7 cellular contexts compared by ENCODE assay signal in genomic region chr12:51082561-51083139, GRCh38. TPM values are rescaled to one million over a fixed set of nuclear protein-coding genes. Genes with fewer than 3 reads are reported as not detected.
DNase-seq lines count a peak whose midpoint lies in the region; TF ChIP-seq lines count a peak whose summit lies in the region.

No MANE protein-coding gene starts in this region.

- CTCF ChIA-PET in activated CD4-positive, alpha-beta T cell treated with anti-CD3 and anti-CD28 coated beads, Interleukin-2, amount 10 ng/mL, durations not matched to agents 7 days and 5 days (lab: Charles Lee) = interaction anchor here (0.6 to 1.6 kb wide), 6 partner anchors 9 to 136 kb away, joined by 3 to 9 read pairs (median 4); partner anchors contain the start of gene POU6F1

- H3K4me1 ChIP-seq in endodermal cell (ENCODE audit: control insufficient read depth, insufficient read depth, low read length) (no peaks in the 10 kb centered on the region), mesendoderm (ENCODE audit: control insufficient read depth, low read depth, low read length) (no peaks in the 10 kb centered on the region), suprapubic skin (peaks cover 24% of the 10 kb centered on the region)

- no peak overlapping the region for H2BK15ac ChIP-seq in mesendoderm (replicated peaks; ENCODE audit: low read depth)

- no peak overlapping the region for H4K5ac ChIP-seq in mesendoderm (ENCODE audit: low read length)

- H2BK120ac ChIP-seq in mesendoderm (ENCODE audit: low read depth, low read length) = no peak overlapping the region

- peak overlapping the region; percentile 87 for H3K27ac Mint-ChIP-seq in activated CD4-positive, alpha-beta T cell treated with anti-CD3 and anti-CD28 coated beads, Interleukin-2, amount 10 ng/mL, durations not matched to agents 7 days and 5 days
- peak overlapping the region; percentile 98 for H3K27ac Mint-ChIP-seq in endodermal cell

- peak overlapping the region; percentile 80 for H3K23ac ChIP-seq in mesendoderm (ENCODE audit: low read length)

- TF ChIP-seq POLR2A in suprapubic skin (IDR thresholded peaks at IDR 0.05) = no peak

- H3K9me3 Mint-ChIP-seq in activated CD4-positive, alpha-beta T cell treated with anti-CD3 and anti-CD28 coated beads, Interleukin-2, amount 10 ng/mL, durations not matched to agents 7 days and 5 days = no peaks in the 10 kb centered on the region
- H3K9me3 Mint-ChIP-seq in endodermal cell = no peaks in the 10 kb centered on the region

- POLR2A ChIA-PET in activated CD4-positive, alpha-beta T cell treated with anti-CD3 and anti-CD28 coated beads, Interleukin-2, amount 10 ng/mL, durations not matched to agents 7 days and 5 days (lab: Charles Lee) = interaction anchor here (1.5 kb wide), 1 partner anchor 156 kb away, joined by 3 read pairs; the partner anchor contains the start of gene DAZAP2

- no peak overlapping the region for H4K8ac ChIP-seq in mesendoderm (ENCODE audit: low read depth, low read length)

- H3K4ac ChIP-seq in mesendoderm (ENCODE audit: low read depth, low read length) = peak overlapping the region; percentile 61

- DNase-seq in LNCaP clone FGC (ENCODE audit: low read depth) = no peak
- peak; percentile 31 for DNase-seq in activated CD4-positive, alpha-beta T cell treated with anti-CD3 and anti-CD28 coated beads, Interleukin-2, amount 10 ng/mL, durations not matched to agents 7 days and 5 days
- peak; percentile 83 for DNase-seq in endodermal cell
- DNase-seq in mesendoderm = peak; percentile 87
- peak in 1 of 2 donors; percentile 72 for DNase-seq in suprapubic skin (ENCODE audit: low spot score in 2 of 2)
- DNase-seq in NCI-H1436 (lab: John Stamatoyannopoulos, UW) = no peak

- no peak for TF ChIP-seq EP300 in suprapubic skin (IDR thresholded peaks at IDR 0.05)

- no peak for TF ChIP-seq CTCF in GM12875 (IDR thresholded peaks at IDR 0.05; ENCODE audit: borderline replicate concordance, insufficient read depth, low read depth, low read length)
- TF ChIP-seq CTCF in LNCaP clone FGC (IDR thresholded peaks at IDR 0.05; ENCODE audit: control insufficient read depth, extremely low read depth, insufficient read depth) = no peak
- no peak for TF ChIP-seq CTCF in endodermal cell (conservative IDR thresholded peaks at IDR 0.05)
- no peak for TF ChIP-seq CTCF in suprapubic skin (IDR thresholded peaks at IDR 0.05)

- no peaks in the 10 kb centered on the region for H3K27me3 Mint-ChIP-seq in activated CD4-positive, alpha-beta T cell treated with anti-CD3 and anti-CD28 coated beads, Interleukin-2, amount 10 ng/mL, durations not matched to agents 7 days and 5 days
- no peaks in the 10 kb centered on the region for H3K27me3 Mint-ChIP-seq in endodermal cell (ENCODE audit: insufficient read depth)

- peak overlapping the region; percentile 95 for H3K18ac ChIP-seq in mesendoderm (ENCODE audit: low read length)

- peak overlapping the region; percentile 97 for H3K56ac ChIP-seq in mesendoderm (ENCODE audit: low read length)

- peak overlapping the region; percentile 71 for H3K4me3 ChIP-seq in GM12875 (ENCODE audit: low read depth, low read length)
- peak overlapping the region; percentile 70 for H3K4me3 ChIP-seq in LNCaP clone FGC (ENCODE audit: low read depth, low read length)
- H3K4me3 ChIP-seq in endodermal cell (ENCODE audit: low read length) = peak overlapping the region; percentile 89
- peak overlapping the region; percentile 95 for H3K4me3 ChIP-seq in mesendoderm (ENCODE audit: low read length)
- H3K4me3 ChIP-seq in suprapubic skin = peak overlapping the region; percentile 95

- peaks cover 22% of the 10 kb centered on the region for H3K36me3 Mint-ChIP-seq in activated CD4-positive, alpha-beta T cell treated with anti-CD3 and anti-CD28 coated beads, Interleukin-2, amount 10 ng/mL, durations not matched to agents 7 days and 5 days (ENCODE audit: low read depth)
- peaks cover 20% of the 10 kb centered on the region for H3K36me3 Mint-ChIP-seq in endodermal cell (ENCODE audit: low read depth)

- H3K9me3 ChIP-seq in endodermal cell (ENCODE audit: control insufficient read depth, low read length) = no peaks in the 10 kb centered on the region
- H3K9me3 ChIP-seq in suprapubic skin = no peaks in the 10 kb centered on the region

- H2AK5ac ChIP-seq in mesendoderm (ENCODE audit: low read length) = no peak overlapping the region

- no peak overlapping the region for H2BK5ac ChIP-seq in mesendoderm (ENCODE audit: low read length)

- peak overlapping the region; percentile 85 for H3K4me3 Mint-ChIP-seq in activated CD4-positive, alpha-beta T cell treated with anti-CD3 and anti-CD28 coated beads, Interleukin-2, amount 10 ng/mL, durations not matched to agents 7 days and 5 days
- H3K4me3 Mint-ChIP-seq in endodermal cell = peak overlapping the region; percentile 100

- peaks cover 5% of the 10 kb centered on the region for H3K79me1 ChIP-seq in mesendoderm (ENCODE audit: low read length)

- peak overlapping the region; percentile 94 for H3K4me2 ChIP-seq in mesendoderm (ENCODE audit: low read length)

- H3K9ac ChIP-seq in endodermal cell (ENCODE audit: extremely low read depth, low read length, poor library complexity, severe bottlenecking) = peak overlapping the region; percentile 83
- H3K9ac ChIP-seq in mesendoderm (ENCODE audit: low read length) = peak overlapping the region; percentile 86

- H3K36me3 ChIP-seq in endodermal cell (ENCODE audit: control insufficient read depth, insufficient read depth, low read length) = no peaks in the 10 kb centered on the region
- no peaks in the 10 kb centered on the region for H3K36me3 ChIP-seq in mesendoderm (ENCODE audit: control insufficient read depth, insufficient read depth, low read length)
- H3K36me3 ChIP-seq in suprapubic skin = no peaks in the 10 kb centered on the region

- peak overlapping the region; percentile 94 for H3K27ac ChIP-seq in endodermal cell (ENCODE audit: low read depth, low read length)
- H3K27ac ChIP-seq in mesendoderm (ENCODE audit: low read depth, low read length) = peak overlapping the region; percentile 88
- H3K27ac ChIP-seq in suprapubic skin = peak overlapping the region; percentile 94

- no peaks in the 10 kb centered on the region for H3K27me3 ChIP-seq in endodermal cell (ENCODE audit: control insufficient read depth, insufficient read depth, low read length, poor library complexity, severe bottlenecking)
- no peaks in the 10 kb centered on the region for H3K27me3 ChIP-seq in mesendoderm (ENCODE audit: insufficient read depth, low read length, poor library complexity)
- no peaks in the 10 kb centered on the region for H3K27me3 ChIP-seq in suprapubic skin

- H3K79me2 ChIP-seq in mesendoderm (ENCODE audit: control insufficient read depth, insufficient read depth, low read length) = peaks cover 27% of the 10 kb centered on the region

- WGBS in endodermal cell (ENCODE audit: insufficient coverage in 1 of 2, insufficient read length in 1 of 2), 2 experiments = 0 to 2% methylated on average over 16 to 20 of the region's 20 CpGs
- whole genome bisulfite sequencing in mesendoderm (ENCODE audit: extremely low coverage, insufficient coverage, low lambda C conversion rate) = 100% methylated on average over 1 of the region's 20 CpGs
- WGBS in suprapubic skin = under 1% methylated on average over 20 of the region's 20 CpGs

- peaks cover 30% of the 10 kb centered on the region for H3K4me1 Mint-ChIP-seq in activated CD4-positive, alpha-beta T cell treated with anti-CD3 and anti-CD28 coated beads, Interleukin-2, amount 10 ng/mL, durations not matched to agents 7 days and 5 days
- peaks cover 23% of the 10 kb centered on the region for H3K4me1 Mint-ChIP-seq in endodermal cell

RNA-seq across cellular contexts. Expression of gene CSRNP2, which starts 0.7 kb away (rescaled TPM):
- 10 to 100 TPM; 13.6 to 17.0 TPM for total RNA-seq in activated CD4-positive, alpha-beta T cell treated with anti-CD3 and anti-CD28 coated beads, Interleukin-2, amount 10 ng/mL, durations not matched to agents 7 days and 5 days
- total RNA-seq in endodermal cell = 10 to 100 TPM; 45.7 to 52.1 TPM
- polyA plus RNA-seq in endodermal cell (2013, experiment 1 of 2) = 34.2 TPM
- 33.4 TPM for polyA plus RNA-seq in endodermal cell (2013, experiment 2 of 2)
- polyA plus RNA-seq in mesendoderm (2013, experiment 1 of 2) = 15.0 TPM
- polyA plus RNA-seq in mesendoderm (2013, experiment 2 of 2) = 14.9 TPM
- 10 to 100 TPM; 16.5 to 23.3 (median 20.3) TPM for total RNA-seq in suprapubic skin

RNA-seq across cellular contexts. Expression of gene LETMD1, which starts 34.5 kb away (rescaled TPM):
- 10 to 100 TPM; 66.3 to 68.6 TPM for total RNA-seq in activated CD4-positive, alpha-beta T cell treated with anti-CD3 and anti-CD28 coated beads, Interleukin-2, amount 10 ng/mL, durations not matched to agents 7 days and 5 days
- total RNA-seq in endodermal cell (10 to 100 TPM; 34.8 to 40.2 TPM), suprapubic skin (10 to 100 TPM; 38.5 to 93.2 (median 72.3) TPM)
- polyA plus RNA-seq in endodermal cell (2013, experiment 1 of 2) = 49.7 TPM
- 43.7 TPM for polyA plus RNA-seq in endodermal cell (2013, experiment 2 of 2)
- 16.8 TPM for polyA plus RNA-seq in mesendoderm (2013, experiment 1 of 2)
- polyA plus RNA-seq in mesendoderm (2013, experiment 2 of 2) = 17.1 TPM

RNA-seq across cellular contexts. Expression of gene SLC11A2, which starts 56.5 kb away (rescaled TPM):
- 10 to 100 TPM; 36.0 to 37.4 TPM for total RNA-seq in activated CD4-positive, alpha-beta T cell treated with anti-CD3 and anti-CD28 coated beads, Interleukin-2, amount 10 ng/mL, durations not matched to agents 7 days and 5 days
- 10 to 100 TPM; 74.3 to 99.1 TPM for total RNA-seq in endodermal cell
- 49.2 TPM for polyA plus RNA-seq in endodermal cell (2013, experiment 1 of 2)
- polyA plus RNA-seq in endodermal cell (2013, experiment 2 of 2) = 46.2 TPM
- polyA plus RNA-seq in mesendoderm (2013, experiment 1 of 2) = 25.6 TPM
- polyA plus RNA-seq in mesendoderm (2013, experiment 2 of 2) = 24.3 TPM
- 100 to 1,000 TPM in 1 of 4 donors, 10 to 100 TPM in 3; 39.0 to 108 (median 60.2) TPM for total RNA-seq in suprapubic skin

Comparison
In these comparisons a context has a peak if more than half of its experiments do, and no peak if none do; other contexts are left out.
1. DNase-seq: peak in activated CD4-positive, alpha-beta T cell treated with anti-CD3 and anti-CD28 coated beads, Interleukin-2, amount 10 ng/mL, durations not matched to agents 7 days and 5 days (single experiment), endodermal cell (single experiment) and mesendoderm (single experiment); none in LNCaP clone FGC (single experiment) and NCI-H1436 (single experiment).
2. Peak in every context shown above with its lines, with median percentiles within 50 percentile points of each other: H3K4me3 ChIP-seq and H3K27ac ChIP-seq.